14 cellular contexts compared by ENCODE assay signal in genomic region chr1:150164769-150165168, GRCh38. TPM values are rescaled to one million over a fixed set of nuclear protein-coding genes. Genes with fewer than 3 reads are reported as not detected.
A peak's percentile ranks its signal among the peaks of the same experiment; 100 is the strongest.
DNase-seq lines count a peak whose midpoint lies in the region; ATAC-seq and TF ChIP-seq lines count a peak whose summit lies in the region.
"Had no signal": no experiment of that assay in that cellular context is flagged by ENCODE, and none has a peak within 500 bp of the region (broad histone marks: within the 10 kb centered on the region; RNA-seq: fewer than 3 reads in every experiment).

No MANE protein-coding gene starts in this region.

- H3K4me1 Mint-ChIP-seq in IgD-negative memory B cell = peaks cover 58 to 64% (median 59%) of the 10 kb centered on the region in 3 donors
- peaks cover 24% of the 10 kb centered on the region for H3K4me1 Mint-ChIP-seq in activated CD4-positive, alpha-beta memory T cell treated with anti-CD3 and anti-CD28 coated beads for 36 hours (ENCODE audit: low read depth)

- no peak for TF ChIP-seq EP300 in esophagus muscularis mucosa (IDR thresholded peaks at IDR 0.05)

- peak overlapping the region; percentile 24 to 100 (median 98); a peak in 20 of 22 replicates for H3K27ac ChIP-seq in BLaER1 treated with 17β-estradiol and CSF1 and Interleukin-3, amounts not matched to agents 10 nM and 100 nM
- H3K27ac ChIP-seq in esophagus muscularis mucosa (replicated peaks in 1 of 4) = peak overlapping the region; percentile 93 to 99 (median 99)
- H3K27ac ChIP-seq in psoas muscle = peak overlapping the region; percentile 89

- ATAC-seq in psoas muscle (no peak), mucosa of descending colon (no peak), GM18858 (IDR thresholded peaks at IDR 0.05; ENCODE audit: unreplicated experiment) (no peak)

- 72% methylated on average over 5 of the region's 5 CpGs for WGBS in esophagus muscularis mucosa
- WGBS in psoas muscle, 3 donors = 86 to 89% (median 88%) methylated on average over 5 of the region's 5 CpGs

- H3K9me3 ChIP-seq in BLaER1 treated with 17β-estradiol and CSF1 and Interleukin-3, amounts not matched to agents 10 nM and 100 nM (replicated peaks in 1 of 11) = no peaks in the 10 kb centered on the region
- H3K9me3 ChIP-seq in esophagus muscularis mucosa (no peaks in the 10 kb centered on the region), psoas muscle (no peaks in the 10 kb centered on the region), mucosa of descending colon (no peaks in the 10 kb centered on the region), HAP-1 (no peaks in the 10 kb centered on the region)

- peak overlapping the region; percentile 91 to 99 (median 94) for H3K27ac Mint-ChIP-seq in IgD-negative memory B cell
- no peak overlapping the region for H3K27ac Mint-ChIP-seq in activated CD4-positive, alpha-beta memory T cell treated with anti-CD3 and anti-CD28 coated beads for 36 hours
- H3K27ac Mint-ChIP-seq: activated CD4-positive, alpha-beta T cell treated with anti-CD3 and anti-CD28 coated beads, Interleukin-2, amount 10 ng/mL, durations not matched to agents 24 days and 14 days had no signal

- TF ChIP-seq CTCF in esophagus muscularis mucosa (IDR thresholded peaks at IDR 0.05) = no peak
- TF ChIP-seq CTCF in psoas muscle (IDR thresholded peaks at IDR 0.05) = no peak
- no peak for TF ChIP-seq CTCF in mucosa of descending colon (IDR thresholded peaks at IDR 0.05)

- peaks cover 1 to 13% (median 3%) of the 10 kb centered on the region in 11 experiments; a peak in 14 of 22 replicates for H3K36me3 ChIP-seq in BLaER1 treated with 17β-estradiol and CSF1 and Interleukin-3, amounts not matched to agents 10 nM and 100 nM
- H3K36me3 ChIP-seq in esophagus muscularis mucosa (peaks cover 0 to 4% (median 3%) of the 10 kb centered on the region in 4 donors), psoas muscle (ENCODE audit: insufficient read depth in 1 of 2, low read depth in 1 of 2) (peaks cover 0 to 4% of the 10 kb centered on the region in 2 donors), mucosa of descending colon (ENCODE audit: low read depth) (no peaks in the 10 kb centered on the region), HAP-1 (replicated peaks) (0 out of 2 replicates have a peak, but pooled peaks cover under 1% of the 10 kb centered on the region)

- DNase-seq in esophagus muscularis mucosa (ENCODE audit: extremely low spot score) = no peak
- no peak for DNase-seq in psoas muscle
- DNase-seq in activated CD4-positive, alpha-beta memory T cell treated with anti-CD3 and anti-CD28 coated beads for 36 hours = no peak
- no peak for DNase-seq in mucosa of descending colon
- no peak for DNase-seq in HAP-1 (ENCODE audit: low spot score in 2 of 2)
- DNase-seq: activated CD4-positive, alpha-beta T cell treated with anti-CD3 and anti-CD28 coated beads, Interleukin-2, amount 10 ng/mL, durations not matched to agents 24 days and 14 days; activated effector memory CD4-positive, alpha-beta T cell treated with Interleukin-2 at 50 U/mL for 16 hours; AML-193; GF-D8; kidney glomerular epithelial cell; NCI-H1417 treated with DMSO at 0.1 percent for 48 hours had no signal

- H3K4me2 ChIP-seq in BLaER1 treated with 17β-estradiol and CSF1 and Interleukin-3, amounts not matched to agents 10 nM and 100 nM = peak overlapping the region; percentile 85 to 98 (median 96); a peak in 21 of 22 replicates

- CTCF ChIA-PET in activated CD4-positive, alpha-beta memory T cell treated with anti-CD3 and anti-CD28 coated beads for 36 hours (lab: Charles Lee) = interaction anchor here (0.6 to 13.4 kb wide), 11 partner anchors 8 to 203 kb away, joined by 3 to 180 read pairs (median 8); partner anchors contain the start of gene VPS45

- peaks cover 59 to 83% (median 65%) of the 10 kb centered on the region in 10 experiments for H3K4me1 ChIP-seq in BLaER1 treated with 17β-estradiol and CSF1 and Interleukin-3, amounts not matched to agents 10 nM and 100 nM
- H3K4me1 ChIP-seq in esophagus muscularis mucosa (peaks cover 22 to 72% (median 65%) of the 10 kb centered on the region in 4 donors), psoas muscle (peaks cover 21% of the 10 kb centered on the region), mucosa of descending colon (ENCODE audit: low read depth) (no peaks in the 10 kb centered on the region), HAP-1 (peaks cover 18% of the 10 kb centered on the region)

- H3K9me3 Mint-ChIP-seq in IgD-negative memory B cell = no peaks in the 10 kb centered on the region
- H3K9me3 Mint-ChIP-seq in activated CD4-positive, alpha-beta memory T cell treated with anti-CD3 and anti-CD28 coated beads for 36 hours = no peaks in the 10 kb centered on the region
- H3K9me3 Mint-ChIP-seq: activated CD4-positive, alpha-beta T cell treated with anti-CD3 and anti-CD28 coated beads, Interleukin-2, amount 10 ng/mL, durations not matched to agents 24 days and 14 days had no signal

- no peaks in the 10 kb centered on the region for H3K27me3 ChIP-seq in BLaER1 treated with 17β-estradiol and CSF1 and Interleukin-3, amounts not matched to agents 10 nM and 100 nM
- no peaks in the 10 kb centered on the region for H3K27me3 ChIP-seq in esophagus muscularis mucosa
- no peaks in the 10 kb centered on the region for H3K27me3 ChIP-seq in psoas muscle (ENCODE audit: insufficient read depth in 3 of 3, low read length in 2 of 3)
- H3K27me3 ChIP-seq in HAP-1 (ENCODE audit: low read depth) = no peaks in the 10 kb centered on the region

- peak overlapping the region; percentile 34 to 100 (median 57); a peak in 19 of 22 replicates for H3K9ac ChIP-seq in BLaER1 treated with 17β-estradiol and CSF1 and Interleukin-3, amounts not matched to agents 10 nM and 100 nM

- peak overlapping the region in 3 of 4 donors; percentile 56 to 86 (median 80) for H3K4me3 Mint-ChIP-seq in IgD-negative memory B cell
- H3K4me3 Mint-ChIP-seq in activated CD4-positive, alpha-beta memory T cell treated with anti-CD3 and anti-CD28 coated beads for 36 hours = no peak overlapping the region
- H3K4me3 Mint-ChIP-seq: activated CD4-positive, alpha-beta T cell treated with anti-CD3 and anti-CD28 coated beads, Interleukin-2, amount 10 ng/mL, durations not matched to agents 24 days and 14 days had no signal

- no peak for TF ChIP-seq POLR2A in esophagus muscularis mucosa (IDR thresholded peaks at IDR 0.05; ENCODE audit: low read depth)

- no peak overlapping the region for H3K4me3 ChIP-seq in BLaER1 treated with 17β-estradiol and CSF1 and Interleukin-3, amounts not matched to agents 10 nM and 100 nM
- no peak overlapping the region for H3K4me3 ChIP-seq in esophagus muscularis mucosa
- no peak overlapping the region for H3K4me3 ChIP-seq in psoas muscle
- no peak overlapping the region for H3K4me3 ChIP-seq in mucosa of descending colon
- no peak overlapping the region for H3K4me3 ChIP-seq in HAP-1

- intact Hi-C loops in esophagus muscularis mucosa (cut with DNase I) = loop anchor here (5.0 kb wide), 2 partner anchors 92 to 202 kb away; no protein-coding TSS in a partner anchor
- intact Hi-C loops in psoas muscle (cut with DNase I) = no loop called here
- intact Hi-C loops in activated CD4-positive, alpha-beta memory T cell treated with anti-CD3 and anti-CD28 coated beads for 36 hours (cut with micrococcal nuclease) = loop anchor here (5.0 kb wide), 2 partner anchors 167 to 272 kb away; no protein-coding TSS in a partner anchor
- intact Hi-C loops in mucosa of descending colon (cut with DNase I, micrococcal nuclease) = loop anchor here (10.0 kb wide), 2 partner anchors 90 to 200 kb away; no protein-coding TSS in a partner anchor

- in situ Hi-C loops in HAP-1 (cut with MboI; ENCODE audit: low sequenced_read_pairs) = loop anchor here (5.0 to 25.0 kb wide), 2 partner anchors 97 to 252 kb away; partner anchors contain the start of genes SV2A and VPS45

- H4K20me1 ChIP-seq in BLaER1 treated with 17β-estradiol and CSF1 and Interleukin-3, amounts not matched to agents 10 nM and 100 nM = no peaks in the 10 kb centered on the region

- no peaks in the 10 kb centered on the region for H3K36me3 Mint-ChIP-seq in IgD-negative memory B cell
- H3K36me3 Mint-ChIP-seq in activated CD4-positive, alpha-beta memory T cell treated with anti-CD3 and anti-CD28 coated beads for 36 hours = no peaks in the 10 kb centered on the region

- no peaks in the 10 kb centered on the region for H3K27me3 Mint-ChIP-seq in IgD-negative memory B cell
- H3K27me3 Mint-ChIP-seq in activated CD4-positive, alpha-beta memory T cell treated with anti-CD3 and anti-CD28 coated beads for 36 hours = no peaks in the 10 kb centered on the region

- POLR2A ChIA-PET in activated CD4-positive, alpha-beta memory T cell treated with anti-CD3 and anti-CD28 coated beads for 36 hours (lab: Charles Lee) = interaction anchor here (0.9 to 1.5 kb wide), 3 partner anchors 54 to 97 kb away, joined by 3 to 6 read pairs (median 5); partner anchors contain the start of gene VPS45

RNA-seq across cellular contexts. Expression of gene PLEKHO1, which starts 15.1 kb away (rescaled TPM):
- 102 TPM for polyA plus RNA-seq in IgD-negative memory B cell
- 100 to 1,000 TPM; 294 to 426 (median 337) TPM for total RNA-seq in esophagus muscularis mucosa
- total RNA-seq in psoas muscle = 10 to 100 TPM; 37.7 to 68.7 (median 41.9) TPM
- polyA plus RNA-seq in psoas muscle = 100 to 1,000 TPM in 1 of 3 donors, 10 to 100 TPM in 2; 71.4 to 119 (median 84.9) TPM
- 10 to 100 TPM; 28.7 to 31.8 TPM for total RNA-seq in activated CD4-positive, alpha-beta memory T cell treated with anti-CD3 and anti-CD28 coated beads for 36 hours
- 100 to 1,000 TPM in 1 of 3 donors, 10 to 100 TPM in 2; 10.0 to 228 (median 21.9) TPM for total RNA-seq in mucosa of descending colon

Comparison
In these comparisons a context has a peak if more than half of its experiments do, and no peak if none do; other contexts are left out.
1. intact Hi-C loops: an anchor here in esophagus muscularis mucosa (5.0 kb wide), activated CD4-positive, alpha-beta memory T cell treated with anti-CD3 and anti-CD28 coated beads for 36 hours (5.0 kb wide) and mucosa of descending colon (10.0 kb wide); none called in psoas muscle.